Comparison of ENCODE assay signal across 1 cellular context in genomic region chr1:28582248-28582615, GRCh38.
TF ChIP-seq lines count a peak whose summit lies in the region.

No MANE protein-coding gene starts in this region.

TF ChIP-seq in HEK293, 187 proteins besides CTCF, POLR2A, EP300 and RAD21 (continued from another document):
- TF ChIP-seq, protein P1, sequence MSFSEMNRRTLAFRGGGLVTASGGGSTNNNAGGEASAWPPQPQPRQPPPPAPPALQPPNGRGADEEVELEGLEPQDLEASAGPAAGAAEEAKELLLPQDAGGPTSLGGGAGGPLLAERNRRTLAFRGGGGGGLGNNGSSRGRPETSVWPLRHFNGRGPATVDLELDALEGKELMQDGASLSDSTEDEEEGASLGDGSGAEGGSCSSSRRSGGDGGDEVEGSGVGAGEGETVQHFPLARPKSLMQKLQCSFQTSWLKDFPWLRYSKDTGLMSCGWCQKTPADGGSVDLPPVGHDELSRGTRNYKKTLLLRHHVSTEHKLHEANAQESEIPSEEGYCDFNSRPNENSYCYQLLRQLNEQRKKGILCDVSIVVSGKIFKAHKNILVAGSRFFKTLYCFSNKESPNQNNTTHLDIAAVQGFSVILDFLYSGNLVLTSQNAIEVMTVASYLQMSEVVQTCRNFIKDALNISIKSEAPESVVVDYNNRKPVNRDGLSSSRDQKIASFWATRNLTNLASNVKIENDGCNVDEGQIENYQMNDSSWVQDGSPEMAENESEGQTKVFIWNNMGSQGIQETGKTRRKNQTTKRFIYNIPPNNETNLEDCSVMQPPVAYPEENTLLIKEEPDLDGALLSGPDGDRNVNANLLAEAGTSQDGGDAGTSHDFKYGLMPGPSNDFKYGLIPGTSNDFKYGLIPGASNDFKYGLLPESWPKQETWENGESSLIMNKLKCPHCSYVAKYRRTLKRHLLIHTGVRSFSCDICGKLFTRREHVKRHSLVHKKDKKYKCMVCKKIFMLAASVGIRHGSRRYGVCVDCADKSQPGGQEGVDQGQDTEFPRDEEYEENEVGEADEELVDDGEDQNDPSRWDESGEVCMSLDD (tag by site-specific recombination; IDR thresholded peaks at IDR 0.05), result no peak
- TF ChIP-seq SCRT2 (tag by site-specific recombination; IDR thresholded peaks at IDR 0.05), result no peak
- TF ChIP-seq YY2 (tag by site-specific recombination; IDR thresholded peaks at IDR 0.05), result no peak
- TF ChIP-seq, protein P2, sequence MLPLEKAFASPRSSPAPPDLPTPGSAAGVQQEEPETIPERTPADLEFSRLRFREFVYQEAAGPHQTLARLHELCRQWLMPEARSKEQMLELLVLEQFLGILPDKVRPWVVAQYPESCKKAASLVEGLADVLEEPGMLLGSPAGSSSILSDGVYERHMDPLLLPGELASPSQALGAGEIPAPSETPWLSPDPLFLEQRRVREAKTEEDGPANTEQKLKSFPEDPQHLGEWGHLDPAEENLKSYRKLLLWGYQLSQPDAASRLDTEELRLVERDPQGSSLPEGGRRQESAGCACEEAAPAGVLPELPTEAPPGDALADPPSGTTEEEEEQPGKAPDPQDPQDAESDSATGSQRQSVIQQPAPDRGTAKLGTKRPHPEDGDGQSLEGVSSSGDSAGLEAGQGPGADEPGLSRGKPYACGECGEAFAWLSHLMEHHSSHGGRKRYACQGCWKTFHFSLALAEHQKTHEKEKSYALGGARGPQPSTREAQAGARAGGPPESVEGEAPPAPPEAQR (tag by site-specific recombination; IDR thresholded peaks at IDR 0.05), result no peak
- no peak for TF ChIP-seq HOXC10 (CRISPR knock-in tag; IDR thresholded peaks at IDR 0.05)
- TF ChIP-seq ZNF521 (tag by site-specific recombination; IDR thresholded peaks at IDR 0.05), result no peak
- TF ChIP-seq, protein P3, sequence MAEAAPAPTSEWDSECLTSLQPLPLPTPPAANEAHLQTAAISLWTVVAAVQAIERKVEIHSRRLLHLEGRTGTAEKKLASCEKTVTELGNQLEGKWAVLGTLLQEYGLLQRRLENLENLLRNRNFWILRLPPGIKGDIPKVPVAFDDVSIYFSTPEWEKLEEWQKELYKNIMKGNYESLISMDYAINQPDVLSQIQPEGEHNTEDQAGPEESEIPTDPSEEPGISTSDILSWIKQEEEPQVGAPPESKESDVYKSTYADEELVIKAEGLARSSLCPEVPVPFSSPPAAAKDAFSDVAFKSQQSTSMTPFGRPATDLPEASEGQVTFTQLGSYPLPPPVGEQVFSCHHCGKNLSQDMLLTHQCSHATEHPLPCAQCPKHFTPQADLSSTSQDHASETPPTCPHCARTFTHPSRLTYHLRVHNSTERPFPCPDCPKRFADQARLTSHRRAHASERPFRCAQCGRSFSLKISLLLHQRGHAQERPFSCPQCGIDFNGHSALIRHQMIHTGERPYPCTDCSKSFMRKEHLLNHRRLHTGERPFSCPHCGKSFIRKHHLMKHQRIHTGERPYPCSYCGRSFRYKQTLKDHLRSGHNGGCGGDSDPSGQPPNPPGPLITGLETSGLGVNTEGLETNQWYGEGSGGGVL (tag by site-specific recombination; IDR thresholded peaks at IDR 0.05), result no peak
- no peak for TF ChIP-seq SCRT1 (tag by site-specific recombination; IDR thresholded peaks at IDR 0.05; ENCODE audit: borderline replicate concordance)
